Comparison of ENCODE assay signal across 9 cellular contexts in the genomic region with DNA sequence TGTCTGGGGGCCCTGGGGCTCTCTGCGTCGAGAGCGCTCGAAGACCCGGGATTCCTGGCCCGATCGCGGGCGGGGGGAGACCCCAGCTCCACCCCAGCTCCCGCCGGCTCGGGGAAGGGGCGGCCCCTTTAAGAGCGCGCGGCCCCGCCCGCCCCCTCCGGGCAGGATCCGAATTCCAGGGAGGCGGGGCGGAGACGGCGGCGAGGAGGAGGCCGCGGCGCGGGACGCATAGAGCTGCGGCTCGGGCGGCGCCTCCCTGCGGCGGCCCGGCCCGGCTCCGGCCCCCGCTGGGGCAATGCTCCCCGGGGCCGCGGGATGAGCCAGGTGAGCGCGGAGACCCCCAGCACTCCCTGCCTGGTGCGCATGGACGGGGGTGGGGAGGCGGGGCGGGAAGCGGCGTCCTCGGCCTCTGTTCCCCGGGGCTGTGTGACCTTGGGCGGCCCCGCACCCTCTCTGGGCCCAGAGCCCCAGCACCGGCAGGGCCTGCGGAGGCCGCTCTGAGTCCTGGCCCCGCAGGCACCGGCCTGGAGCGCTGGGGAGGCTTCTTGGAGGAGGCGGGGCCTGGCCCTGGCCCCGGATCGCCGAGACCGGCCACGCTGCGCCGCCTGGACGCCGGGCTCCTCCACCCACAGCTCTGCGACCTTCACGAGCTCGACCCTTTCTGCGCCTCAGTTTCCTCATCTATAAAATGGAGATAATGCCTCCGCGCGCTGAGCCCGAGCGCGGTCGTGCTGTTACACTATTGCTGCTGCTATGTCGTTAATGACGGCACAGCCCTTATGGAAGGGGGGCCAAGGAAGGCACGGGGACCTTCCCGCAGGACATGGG. TPM values are rescaled to one million over a fixed set of nuclear protein-coding genes. Genes with fewer than 3 reads are reported as not detected.
DNase-seq lines count a peak whose midpoint lies in the region; ATAC-seq, FAIRE-seq and TF ChIP-seq lines count a peak whose summit lies in the region.
"Had no signal": no experiment of that assay in that cellular context is flagged by ENCODE, and none has a peak within 500 bp of the region (broad histone marks: within the 10 kb centered on the region; RNA-seq: fewer than 3 reads in every experiment).

No MANE protein-coding gene starts in this region.

- H3K27ac Mint-ChIP-seq in stimulated activated naive B cell treated with anti-CD40 and anti-IgM and Interleukin-4, amounts not matched to agents 10 μg/mL and 1 μg/mL and 100 μg/mL, for 72 hours = no peak overlapping the region

- TF ChIP-seq POLR2A in HepG2 (IDR thresholded peaks at IDR 0.05; ENCODE audit: insufficient read depth in 1 of 2, low read depth in 2 of 2, low read length in 2 of 2) = no peak; a peak in 1 of 4 replicates

- intact Hi-C loops in HepG2 (cut with micrococcal nuclease; ENCODE audit: unreplicated experiment) = loop anchor here (1.0 kb wide), 1 partner anchor 52 kb away; no protein-coding TSS in a partner anchor

- in situ Hi-C loops in HepG2 (cut with HindIII; ENCODE audit: extremely low pct_ligation_motif_present, low pct_unique_long_range_greater_than_20kb) = loop anchor here (5.0 kb wide), 1 partner anchor 50 kb away; no protein-coding TSS in a partner anchor

- peak; percentile 59 for ATAC-seq in HepG2
- no peak for ATAC-seq in stimulated activated naive B cell treated with anti-CD40 and anti-IgM and Interleukin-4, amounts not matched to agents 10 μg/mL and 1 μg/mL and 100 μg/mL, for 72 hours (replicated peaks)

- H3K4me1 ChIP-seq in HepG2 (ENCODE audit: insufficient read depth, low read length) = peaks cover 68% of the 10 kb centered on the region

- POLR2A ChIA-PET in HepG2 (lab: Yijun Ruan, JAX) = interaction anchor here (1.1 kb wide), 1 partner anchor 37 kb away, joined by 3 read pairs; no protein-coding TSS in a partner anchor

- H3K36me3 ChIP-seq in HepG2 (replicated peaks in 1 of 2; ENCODE audit: control insufficient read depth in 1 of 2, insufficient read depth in 2 of 2, low read length in 2 of 2) = no peaks in the 10 kb centered on the region

- no peak for FAIRE-seq in HepG2 (lab: Jason Lieb, UNC)
- FAIRE-seq: islet of Langerhans had no signal

- H3K9ac ChIP-seq in HepG2 (ENCODE audit: insufficient read depth, low read depth, low read length) = peak overlapping the region; percentile 62; the same call in 1 of the 2 replicates

- H3K27me3 ChIP-seq in HepG2 (ENCODE audit: control insufficient read depth in 1 of 2, insufficient read depth in 2 of 2, low read length in 2 of 2) = no peaks in the 10 kb centered on the region

- H3K36me3 Mint-ChIP-seq in stimulated activated naive B cell treated with anti-CD40 and anti-IgM and Interleukin-4, amounts not matched to agents 10 μg/mL and 1 μg/mL and 100 μg/mL, for 72 hours = peaks cover 0 to under 1% of the 10 kb centered on the region in 2 donors

- H3K27me3 Mint-ChIP-seq in stimulated activated naive B cell treated with anti-CD40 and anti-IgM and Interleukin-4, amounts not matched to agents 10 μg/mL and 1 μg/mL and 100 μg/mL, for 72 hours = peaks cover 29 to 54% of the 10 kb centered on the region in 2 donors

- H3K27ac ChIP-seq in HepG2 (ENCODE audit: extremely low read length, insufficient read depth, low read length) = peak overlapping the region; percentile 46

- H4K20me1 ChIP-seq in HepG2 (ENCODE audit: insufficient read depth, low read length) = no peaks in the 10 kb centered on the region

- H3K9me3 Mint-ChIP-seq in stimulated activated naive B cell treated with anti-CD40 and anti-IgM and Interleukin-4, amounts not matched to agents 10 μg/mL and 1 μg/mL and 100 μg/mL, for 72 hours = no peaks in the 10 kb centered on the region

- peak overlapping the region; percentile 77 to 81 for H3K4me3 Mint-ChIP-seq in stimulated activated naive B cell treated with anti-CD40 and anti-IgM and Interleukin-4, amounts not matched to agents 10 μg/mL and 1 μg/mL and 100 μg/mL, for 72 hours

- no peaks in the 10 kb centered on the region for H3K79me2 ChIP-seq in HepG2 (ENCODE audit: insufficient read depth, low read length)

- H3K9me3 ChIP-seq in HepG2 (ENCODE audit: low read length) = no peaks in the 10 kb centered on the region

- TF ChIP-seq EP300 in HepG2 (IDR thresholded peaks at IDR 0.05; ENCODE audit: low read depth in 2 of 2, low read length in 2 of 2) (no peak), HepG2 (CRISPR knock-in tag; IDR thresholded peaks at IDR 0.05; ENCODE audit: borderline replicate concordance) (no peak)

- H3K4me2 ChIP-seq in HepG2 (ENCODE audit: low read depth, low read length) = peak overlapping the region; percentile 98

- CTCF ChIA-PET in HepG2 (lab: Yijun Ruan, JAX; ENCODE audit: low intra/inter-chr PET ratio, low total read pairs) = interaction anchor here (2.2 kb wide), 1 partner anchor 52 kb away, joined by 8 read pairs; no protein-coding TSS in a partner anchor

- no peak for TF ChIP-seq RAD21 in HepG2 (CRISPR knock-in tag; IDR thresholded peaks at IDR 0.05)

- H3K4me3 ChIP-seq in HepG2 (replicated peaks in 1 of 3; ENCODE audit: insufficient read depth in 1 of 3, low read depth in 2 of 3, low read length in 3 of 3) = peak overlapping the region; percentile 74 to 88 (median 83)

- DNase-seq in DMS53 (lab: John Stamatoyannopoulos, UW) = peak; percentile 62
- DNase-seq in DMS53 treated with DMSO at 0.1 percent for 48 hours (lab: John Stamatoyannopoulos, UW; ENCODE audit: unreplicated experiment) = no peak
- DNase-seq in M059J (ENCODE audit: low read depth) = peak; percentile 76
- DNase-seq in T-helper 2 cell = peak in 3 of 5 experiments; percentile 29 to 41 (median 30)
- peak; percentile 93 for DNase-seq in ecto neural progenitor cell (ENCODE audit: low spot score)
- DNase-seq in HepG2 (ENCODE audit: low spot score) = peak; percentile 39
- DNase-seq in stimulated activated naive B cell treated with anti-CD40 and anti-IgM and Interleukin-4, amounts not matched to agents 10 μg/mL and 1 μg/mL and 100 μg/mL, for 72 hours = no peak
- DNase-seq in middle frontal gyrus (ENCODE audit: extremely low spot score, low spot score) = no peak

- 14% methylated on average over 40 of the region's 86 CpGs for WGBS in HepG2 (ENCODE audit: low lambda C conversion rate)

- no peak; the same call in 1 of the 2 replicates for TF ChIP-seq CTCF in HepG2 (CRISPR knock-in tag; IDR thresholded peaks at IDR 0.05)

- no peak overlapping the region for H2AFZ ChIP-seq in HepG2 (ENCODE audit: low read length)

- H3K4me1 Mint-ChIP-seq in stimulated activated naive B cell treated with anti-CD40 and anti-IgM and Interleukin-4, amounts not matched to agents 10 μg/mL and 1 μg/mL and 100 μg/mL, for 72 hours = peaks cover 22 to 60% of the 10 kb centered on the region in 2 donors

- no TSS peak for BruUV-seq in HepG2 (replicated peaks; lab: Mats Ljungman, UMichigan)

RNA-seq across cellular contexts. Expression of gene GAS2L1, which starts 0.6 kb away (rescaled TPM):
- 10.2 and 17.2 TPM in 2 replicates for total RNA-seq in M059J (2014; rRNA removed; shearing (Covaris generic))
- 2.6 and 3.3 TPM in 2 replicates for total RNA-seq in HepG2 (2016; rRNA removed; fragmentation: Illumina TruSeq; extraction: Trizol)
- 3.1 TPM in 2 replicates for total RNA-seq in HepG2 (2016; cell fraction: cytosol; rRNA removed; fragmentation: Illumina TruSeq; extraction: Trizol; ENCODE audit: low read depth)
- total RNA-seq in HepG2 (2016; cell fraction: insoluble cytoplasmic fraction; rRNA removed; fragmentation: Illumina TruSeq; extraction: Trizol) = 1.9 and 3.4 TPM in 2 replicates
- 6.6 and 6.7 TPM in 2 replicates for total RNA-seq in HepG2 (2016; cell fraction: membrane; rRNA removed; fragmentation: Illumina TruSeq; extraction: Trizol)
- total RNA-seq in HepG2 (2016; cell fraction: nucleus; rRNA removed; fragmentation: Illumina TruSeq; extraction: Trizol) = 2.1 and 2.7 TPM in 2 replicates
- polyA plus RNA-seq in HepG2 (2011; rRNA removed) = 1.8 and 2.2 TPM in 2 replicates
- polyA plus RNA-seq in HepG2 (2011; cell fraction: cytosol; rRNA removed) = 1.8 and 3.2 TPM in 2 replicates
- 6.0 and 8.0 TPM in 2 replicates for polyA plus RNA-seq in HepG2 (2011; cell fraction: nucleus; rRNA removed)
- polyA plus RNA-seq in HepG2 (2012) = 0.98 and 1.3 TPM in 2 replicates
- polyA plus RNA-seq in HepG2 (2016; cell fraction: cytosol; fragmentation: Illumina TruSeq; extraction: Trizol; ENCODE audit: low read depth) = 4.1 and 4.7 TPM in 2 replicates
- polyA plus RNA-seq in HepG2 (2016; cell fraction: insoluble cytoplasmic fraction; fragmentation: Illumina TruSeq; extraction: Trizol; ENCODE audit: low read depth) = 3.4 and 4.4 TPM in 2 replicates
- 7.9 and 8.8 TPM in 2 replicates for polyA plus RNA-seq in HepG2 (2016; cell fraction: membrane; fragmentation: Illumina TruSeq; extraction: Trizol; ENCODE audit: low read depth)
- polyA plus RNA-seq in HepG2 (2016; cell fraction: nucleus; fragmentation: Illumina TruSeq; extraction: Trizol; ENCODE audit: insufficient read depth, low read depth) = 5.9 and 7.0 TPM in 2 replicates
- 2.7 and 10.4 TPM in 2 replicates for polyA minus RNA-seq in HepG2 (2011; rRNA and poly(A)+ RNA removed; ENCODE audit: low replicate concordance)
- polyA minus RNA-seq in HepG2 (2011; cell fraction: cytosol; rRNA and poly(A)+ RNA removed) = 1.5 and 1.6 TPM in 2 replicates
- 1.9 and 3.5 TPM in 2 replicates for polyA minus RNA-seq in HepG2 (2011; cell fraction: nucleus; rRNA and poly(A)+ RNA removed)

RNA-seq across cellular contexts. Expression of gene RASL10A, which starts 8.5 kb away (rescaled TPM):
- total RNA-seq in M059J (2014; rRNA removed; shearing (Covaris generic)) = 0.07 TPM in 1 of 2 replicates, not detected in the other
- 0.22 TPM in 1 of 2 replicates, not detected in the other for total RNA-seq in HepG2 (2016; rRNA removed; fragmentation: Illumina TruSeq; extraction: Trizol)
- total RNA-seq in HepG2 (2016; cell fraction: cytosol; rRNA removed; fragmentation: Illumina TruSeq; extraction: Trizol; ENCODE audit: low read depth) = not detected in 2 replicates
- total RNA-seq in HepG2 (2016; cell fraction: insoluble cytoplasmic fraction; rRNA removed; fragmentation: Illumina TruSeq; extraction: Trizol) = not detected in 2 replicates
- total RNA-seq in HepG2 (2016; cell fraction: membrane; rRNA removed; fragmentation: Illumina TruSeq; extraction: Trizol) = not detected in 2 replicates
- not detected in 2 replicates for total RNA-seq in HepG2 (2016; cell fraction: nucleus; rRNA removed; fragmentation: Illumina TruSeq; extraction: Trizol)
- polyA plus RNA-seq in HepG2 (2011; rRNA removed) = 0.05 and 0.08 TPM in 2 replicates
- 0.08 and 0.17 TPM in 2 replicates for polyA plus RNA-seq in HepG2 (2011; cell fraction: cytosol; rRNA removed)
- 0.40 and 1.6 TPM in 2 replicates for polyA plus RNA-seq in HepG2 (2011; cell fraction: nucleus; rRNA removed)
- not detected in 2 replicates for polyA plus RNA-seq in HepG2 (2012)
- polyA plus RNA-seq in HepG2 (2016; cell fraction: cytosol; fragmentation: Illumina TruSeq; extraction: Trizol; ENCODE audit: low read depth) = not detected in 2 replicates
- polyA plus RNA-seq in HepG2 (2016; cell fraction: insoluble cytoplasmic fraction; fragmentation: Illumina TruSeq; extraction: Trizol; ENCODE audit: low read depth) = not detected in 2 replicates
- polyA plus RNA-seq in HepG2 (2016; cell fraction: membrane; fragmentation: Illumina TruSeq; extraction: Trizol; ENCODE audit: low read depth) = not detected in 2 replicates
- polyA plus RNA-seq in HepG2 (2016; cell fraction: nucleus; fragmentation: Illumina TruSeq; extraction: Trizol; ENCODE audit: insufficient read depth, low read depth) = 1.5 TPM in 1 of 2 replicates, not detected in the other
- 0.09 TPM in 1 of 2 replicates, not detected in the other for polyA minus RNA-seq in HepG2 (2011; rRNA and poly(A)+ RNA removed; ENCODE audit: low replicate concordance)
- polyA minus RNA-seq in HepG2 (2011; cell fraction: cytosol; rRNA and poly(A)+ RNA removed) = not detected in 2 replicates
- not detected in 2 replicates for polyA minus RNA-seq in HepG2 (2011; cell fraction: nucleus; rRNA and poly(A)+ RNA removed)

RNA-seq across cellular contexts. Expression of gene EWSR1, which starts 39.0 kb away (rescaled TPM):
- total RNA-seq in M059J (2014; rRNA removed; shearing (Covaris generic)) = 179 and 188 TPM in 2 replicates
- 167 and 211 TPM in 2 replicates for total RNA-seq in HepG2 (2016; rRNA removed; fragmentation: Illumina TruSeq; extraction: Trizol)
- total RNA-seq in HepG2 (2016; cell fraction: cytosol; rRNA removed; fragmentation: Illumina TruSeq; extraction: Trizol; ENCODE audit: low read depth) = 28.9 and 32.2 TPM in 2 replicates
- 146 and 211 TPM in 2 replicates for total RNA-seq in HepG2 (2016; cell fraction: insoluble cytoplasmic fraction; rRNA removed; fragmentation: Illumina TruSeq; extraction: Trizol)
- 47.2 and 49.1 TPM in 2 replicates for total RNA-seq in HepG2 (2016; cell fraction: membrane; rRNA removed; fragmentation: Illumina TruSeq; extraction: Trizol)
- 216 and 251 TPM in 2 replicates for total RNA-seq in HepG2 (2016; cell fraction: nucleus; rRNA removed; fragmentation: Illumina TruSeq; extraction: Trizol)
- 326 and 401 TPM in 2 replicates for polyA plus RNA-seq in HepG2 (2011; rRNA removed)
- polyA plus RNA-seq in HepG2 (2011; cell fraction: cytosol; rRNA removed) = 202 and 208 TPM in 2 replicates
- polyA plus RNA-seq in HepG2 (2011; cell fraction: nucleus; rRNA removed) = 687 and 755 TPM in 2 replicates
- polyA plus RNA-seq in HepG2 (2012) = 138 and 189 TPM in 2 replicates
- 22.8 and 25.5 TPM in 2 replicates for polyA plus RNA-seq in HepG2 (2016; cell fraction: cytosol; fragmentation: Illumina TruSeq; extraction: Trizol; ENCODE audit: low read depth)
- polyA plus RNA-seq in HepG2 (2016; cell fraction: insoluble cytoplasmic fraction; fragmentation: Illumina TruSeq; extraction: Trizol; ENCODE audit: low read depth) = 183 and 203 TPM in 2 replicates
- polyA plus RNA-seq in HepG2 (2016; cell fraction: membrane; fragmentation: Illumina TruSeq; extraction: Trizol; ENCODE audit: low read depth) = 29.2 and 38.3 TPM in 2 replicates
- polyA plus RNA-seq in HepG2 (2016; cell fraction: nucleus; fragmentation: Illumina TruSeq; extraction: Trizol; ENCODE audit: insufficient read depth, low read depth) = 477 and 502 TPM in 2 replicates
- 381 and 574 TPM in 2 replicates for polyA minus RNA-seq in HepG2 (2011; rRNA and poly(A)+ RNA removed; ENCODE audit: low replicate concordance)
- polyA minus RNA-seq in HepG2 (2011; cell fraction: cytosol; rRNA and poly(A)+ RNA removed) = 103 and 111 TPM in 2 replicates
- polyA minus RNA-seq in HepG2 (2011; cell fraction: nucleus; rRNA and poly(A)+ RNA removed) = 302 and 303 TPM in 2 replicates

RNA-seq across cellular contexts. Expression of gene RHBDD3, which starts 39.3 kb away (rescaled TPM):
- total RNA-seq in M059J (2014; rRNA removed; shearing (Covaris generic)) = 17.7 and 33.1 TPM in 2 replicates
- total RNA-seq in HepG2 (2016; rRNA removed; fragmentation: Illumina TruSeq; extraction: Trizol) = 12.6 and 26.7 TPM in 2 replicates
- 8.3 and 9.2 TPM in 2 replicates for total RNA-seq in HepG2 (2016; cell fraction: cytosol; rRNA removed; fragmentation: Illumina TruSeq; extraction: Trizol; ENCODE audit: low read depth)
- total RNA-seq in HepG2 (2016; cell fraction: insoluble cytoplasmic fraction; rRNA removed; fragmentation: Illumina TruSeq; extraction: Trizol) = 12.3 and 26.7 TPM in 2 replicates
- total RNA-seq in HepG2 (2016; cell fraction: membrane; rRNA removed; fragmentation: Illumina TruSeq; extraction: Trizol) = 16.9 and 21.6 TPM in 2 replicates
- total RNA-seq in HepG2 (2016; cell fraction: nucleus; rRNA removed; fragmentation: Illumina TruSeq; extraction: Trizol) = 24.7 and 26.9 TPM in 2 replicates
- polyA plus RNA-seq in HepG2 (2011; rRNA removed) = 12.1 and 21.0 TPM in 2 replicates
- 10.6 and 17.9 TPM in 2 replicates for polyA plus RNA-seq in HepG2 (2011; cell fraction: cytosol; rRNA removed)
- 38.6 and 38.8 TPM in 2 replicates for polyA plus RNA-seq in HepG2 (2011; cell fraction: nucleus; rRNA removed)
- polyA plus RNA-seq in HepG2 (2012) = 8.5 and 12.8 TPM in 2 replicates
- polyA plus RNA-seq in HepG2 (2016; cell fraction: cytosol; fragmentation: Illumina TruSeq; extraction: Trizol; ENCODE audit: low read depth) = 6.5 and 10.4 TPM in 2 replicates
- polyA plus RNA-seq in HepG2 (2016; cell fraction: insoluble cytoplasmic fraction; fragmentation: Illumina TruSeq; extraction: Trizol; ENCODE audit: low read depth) = 10.8 and 11.3 TPM in 2 replicates
- 11.9 and 12.6 TPM in 2 replicates for polyA plus RNA-seq in HepG2 (2016; cell fraction: membrane; fragmentation: Illumina TruSeq; extraction: Trizol; ENCODE audit: low read depth)
- polyA plus RNA-seq in HepG2 (2016; cell fraction: nucleus; fragmentation: Illumina TruSeq; extraction: Trizol; ENCODE audit: insufficient read depth, low read depth) = 59.8 and 60.3 TPM in 2 replicates
- 9.9 and 18.2 TPM in 2 replicates for polyA minus RNA-seq in HepG2 (2011; rRNA and poly(A)+ RNA removed; ENCODE audit: low replicate concordance)
- polyA minus RNA-seq in HepG2 (2011; cell fraction: cytosol; rRNA and poly(A)+ RNA removed) = 5.7 and 7.1 TPM in 2 replicates
- polyA minus RNA-seq in HepG2 (2011; cell fraction: nucleus; rRNA and poly(A)+ RNA removed) = 7.7 and 9.3 TPM in 2 replicates

Comparison
In these comparisons a context has a peak if more than half of its experiments do, and no peak if none do; other contexts are left out.
1. DNase-seq: peak in DMS53 (single experiment), M059J (single experiment), T-helper 2 cell (3 of 5), ecto neural progenitor cell (single experiment) and HepG2 (single experiment); none in DMS53 treated with DMSO at 0.1 percent for 48 hours (single experiment), stimulated activated naive B cell treated with anti-CD40 and anti-IgM and Interleukin-4, amounts not matched to agents 10 μg/mL and 1 μg/mL and 100 μg/mL, for 72 hours (single experiment) and middle frontal gyrus (single experiment).